In the genomic region with DNA sequence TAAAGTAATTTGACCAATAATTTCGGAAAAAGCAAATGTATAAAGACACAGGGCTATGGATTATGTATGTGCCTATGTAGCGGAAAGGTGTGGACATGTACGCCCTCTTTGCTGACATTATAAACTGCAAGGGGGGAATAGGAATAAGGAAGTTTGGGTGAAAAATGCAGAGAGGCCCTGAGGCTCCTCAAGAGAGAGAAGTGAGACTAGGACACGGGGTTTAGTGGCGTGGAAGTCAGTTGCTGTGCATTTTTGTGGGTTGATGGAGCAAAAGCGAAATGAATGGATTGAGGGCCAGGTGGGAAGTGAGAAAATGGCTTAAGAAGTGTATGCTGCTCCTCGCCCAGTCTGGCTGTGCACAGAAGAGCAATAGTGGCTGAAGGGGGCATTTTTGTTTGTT, we compare ENCODE assay signal across 1 cellular context.
A peak's percentile ranks its signal among the peaks of the same experiment; 100 is the strongest.
TF ChIP-seq lines count a peak whose summit lies in the region.

No MANE protein-coding gene starts in this region.

TF ChIP-seq in GM12878, 131 proteins besides CTCF, POLR2A, EP300 and RAD21 (continued from another document):
- TF ChIP-seq, protein P1, sequence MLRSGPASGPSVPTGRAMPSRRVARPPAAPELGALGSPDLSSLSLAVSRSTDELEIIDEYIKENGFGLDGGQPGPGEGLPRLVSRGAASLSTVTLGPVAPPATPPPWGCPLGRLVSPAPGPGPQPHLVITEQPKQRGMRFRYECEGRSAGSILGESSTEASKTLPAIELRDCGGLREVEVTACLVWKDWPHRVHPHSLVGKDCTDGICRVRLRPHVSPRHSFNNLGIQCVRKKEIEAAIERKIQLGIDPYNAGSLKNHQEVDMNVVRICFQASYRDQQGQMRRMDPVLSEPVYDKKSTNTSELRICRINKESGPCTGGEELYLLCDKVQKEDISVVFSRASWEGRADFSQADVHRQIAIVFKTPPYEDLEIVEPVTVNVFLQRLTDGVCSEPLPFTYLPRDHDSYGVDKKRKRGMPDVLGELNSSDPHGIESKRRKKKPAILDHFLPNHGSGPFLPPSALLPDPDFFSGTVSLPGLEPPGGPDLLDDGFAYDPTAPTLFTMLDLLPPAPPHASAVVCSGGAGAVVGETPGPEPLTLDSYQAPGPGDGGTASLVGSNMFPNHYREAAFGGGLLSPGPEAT (IDR thresholded peaks at IDR 0.05; ENCODE audit: low read depth) = peak; percentile 63; the same call in 1 of the 2 replicates
- TF ChIP-seq TCF12 (IDR thresholded peaks at IDR 0.05; ENCODE audit: low read depth, low read length) = 0 out of 2 replicates have a peak, but pooled peaks have one; percentile 11
- TF ChIP-seq, protein P2, sequence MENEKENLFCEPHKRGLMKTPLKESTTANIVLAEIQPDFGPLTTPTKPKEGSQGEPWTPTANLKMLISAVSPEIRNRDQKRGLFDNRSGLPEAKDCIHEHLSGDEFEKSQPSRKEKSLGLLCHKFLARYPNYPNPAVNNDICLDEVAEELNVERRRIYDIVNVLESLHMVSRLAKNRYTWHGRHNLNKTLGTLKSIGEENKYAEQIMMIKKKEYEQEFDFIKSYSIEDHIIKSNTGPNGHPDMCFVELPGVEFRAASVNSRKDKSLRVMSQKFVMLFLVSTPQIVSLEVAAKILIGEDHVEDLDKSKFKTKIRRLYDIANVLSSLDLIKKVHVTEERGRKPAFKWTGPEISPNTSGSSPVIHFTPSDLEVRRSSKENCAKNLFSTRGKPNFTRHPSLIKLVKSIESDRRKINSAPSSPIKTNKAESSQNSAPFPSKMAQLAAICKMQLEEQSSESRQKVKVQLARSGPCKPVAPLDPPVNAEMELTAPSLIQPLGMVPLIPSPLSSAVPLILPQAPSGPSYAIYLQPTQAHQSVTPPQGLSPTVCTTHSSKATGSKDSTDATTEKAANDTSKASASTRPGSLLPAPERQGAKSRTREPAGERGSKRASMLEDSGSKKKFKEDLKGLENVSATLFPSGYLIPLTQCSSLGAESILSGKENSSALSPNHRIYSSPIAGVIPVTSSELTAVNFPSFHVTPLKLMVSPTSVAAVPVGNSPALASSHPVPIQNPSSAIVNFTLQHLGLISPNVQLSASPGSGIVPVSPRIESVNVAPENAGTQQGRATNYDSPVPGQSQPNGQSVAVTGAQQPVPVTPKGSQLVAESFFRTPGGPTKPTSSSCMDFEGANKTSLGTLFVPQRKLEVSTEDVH (IDR thresholded peaks at IDR 0.05; ENCODE audit: low read depth, partially characterized antibody) = no peak
- TF ChIP-seq IKZF2 (IDR thresholded peaks at IDR 0.05) = peak; percentile 87 to 88
TF ChIP-seq in GM12878: peak in this region for 11.
